17 cellular contexts compared by ENCODE assay signal in the genomic region with DNA sequence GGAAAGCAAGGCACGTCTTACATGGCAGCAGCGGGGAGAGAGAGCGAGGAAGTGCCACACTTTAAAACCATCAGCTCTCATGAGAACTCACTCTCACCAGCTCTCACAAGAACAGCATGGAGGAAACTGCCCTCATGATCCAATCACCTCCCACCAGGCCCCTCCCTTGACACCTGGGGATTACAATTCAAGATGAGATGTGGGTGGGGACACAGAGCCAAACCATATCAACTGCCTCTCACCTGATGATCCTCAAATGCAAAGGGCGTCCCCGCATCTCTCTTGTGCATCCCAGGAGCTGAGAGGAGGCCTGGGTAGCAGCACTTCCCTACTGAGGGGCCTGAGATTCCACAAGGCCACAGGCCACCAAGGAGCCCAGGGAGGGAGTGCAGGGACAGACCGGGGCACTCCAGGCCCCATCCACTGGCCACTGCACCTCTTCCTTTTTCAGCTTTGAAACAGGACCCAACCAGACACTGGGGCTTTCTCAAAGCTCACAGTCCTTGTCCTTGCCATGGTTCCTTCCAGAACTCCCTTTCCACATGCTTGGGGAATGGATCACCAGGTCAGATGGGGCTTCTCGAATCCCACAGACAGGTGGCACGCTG. TPM values are rescaled to one million over a fixed set of nuclear protein-coding genes. Genes with fewer than 3 reads are reported as not detected.
DNase-seq lines count a peak whose midpoint lies in the region; ATAC-seq and TF ChIP-seq lines count a peak whose summit lies in the region.
"Had no signal": no experiment of that assay in that cellular context is flagged by ENCODE, and none has a peak within 500 bp of the region (broad histone marks: within the 10 kb centered on the region; RNA-seq: fewer than 3 reads in every experiment).

No MANE protein-coding gene starts in this region.

- H3K27me3 ChIP-seq in breast epithelium (no peaks in the 10 kb centered on the region), neuronal stem cell (ENCODE audit: control insufficient read depth in 3 of 3, insufficient read depth in 3 of 3, low read depth in 1 of 3, low read length in 3 of 3) (no peaks in the 10 kb centered on the region)
- H3K27me3 ChIP-seq: body of pancreas, neutrophil, tibial nerve had no signal

- H3K4me3 Mint-ChIP-seq in MCF 10A (ENCODE audit: unreplicated experiment) = no peak overlapping the region
- H3K4me3 Mint-ChIP-seq: activated CD4-positive, alpha-beta T cell treated with anti-CD3 and anti-CD28 coated beads, Interleukin-2, amount 10 ng/mL, durations not matched to agents 24 days and 14 days; activated naive CD4-positive, alpha-beta T cell treated with anti-CD3 and anti-CD28 coated beads, Interleukin-2, amount 50 U/mL, for 24 hours; CD4-positive, alpha-beta T cell; IgD-negative memory B cell; memory B cell had no signal

- H3K27me3 Mint-ChIP-seq in MCF 10A (ENCODE audit: insufficient read depth, unreplicated experiment) = no peaks in the 10 kb centered on the region
- H3K27me3 Mint-ChIP-seq: activated naive CD4-positive, alpha-beta T cell treated with anti-CD3 and anti-CD28 coated beads, Interleukin-2, amount 50 U/mL, for 24 hours; CD4-positive, alpha-beta T cell had no signal

- CTCF ChIA-PET in MCF 10A (lab: Yijun Ruan, JAX) = interaction anchor here (0.6 to 21.8 kb wide), 43 partner anchors 9 to 966 kb away, joined by 3 to 662 read pairs (median 7); a partner anchor contains a TSS

- peak overlapping the region; percentile 14 for H2AK5ac ChIP-seq in neuronal stem cell (ENCODE audit: low read depth, low read length)

- H2BK5ac ChIP-seq in neuronal stem cell (ENCODE audit: low read length) = peak overlapping the region; percentile 58

- intact Hi-C loops in breast epithelium (cut with DNase I; ENCODE audit: low total_unique reads) (no loop called here), MCF 10A (cut with micrococcal nuclease) (loop anchor here (1.0 kb wide), 1 partner anchor 51 kb away; no protein-coding TSS in a partner anchor), Right ventricle myocardium superior (cut with DNase I) (no loop called here)

- no TSS peak for BruUV-seq in MCF 10A (replicated peaks; lab: Mats Ljungman, UMichigan)

- POLR2A ChIA-PET in MCF 10A (lab: Yijun Ruan, JAX) = interaction anchor here (0.6 to 2.8 kb wide), 7 partner anchors 39 to 380 kb away, joined by 3 to 11 read pairs (median 3); no protein-coding TSS in a partner anchor

- DNase-seq in breast epithelium (ENCODE audit: low spot score in 2 of 2) = no peak
- no peak for DNase-seq in MCF 10A (ENCODE audit: unreplicated experiment)
- no peak for DNase-seq in Right ventricle myocardium superior
- no peak for DNase-seq in neuronal stem cell (ENCODE audit: low spot score)
- DNase-seq in activated T-cell treated with anti-CD3 and anti-CD28 coated beads for 4 hours = no peak
- no peak for DNase-seq in ecto neural progenitor cell (ENCODE audit: low spot score)
- no peak for DNase-seq in NCI-H2081 treated with DMSO at 0.1 percent for 48 hours (lab: John Stamatoyannopoulos, UW)

- H3K9me3 ChIP-seq in breast epithelium = no peaks in the 10 kb centered on the region
- no peaks in the 10 kb centered on the region for H3K9me3 ChIP-seq in neuronal stem cell (replicated peaks in 1 of 2; ENCODE audit: control insufficient read depth in 2 of 2, insufficient read depth in 1 of 2, low read depth in 1 of 2, low read length in 2 of 2)
- H3K9me3 ChIP-seq: body of pancreas, neutrophil, tibial nerve had no signal

- H3K23ac ChIP-seq in neuronal stem cell (ENCODE audit: low read depth, low read length, poor library complexity) = no peak overlapping the region

- H3K4me1 ChIP-seq in breast epithelium (no peaks in the 10 kb centered on the region), neuronal stem cell (ENCODE audit: control insufficient read depth in 2 of 2, insufficient read depth in 1 of 2, low read depth in 1 of 2, low read length in 2 of 2) (peaks cover 0 to 4% of the 10 kb centered on the region in 2 donors)

- H2AFZ ChIP-seq in neuronal stem cell (ENCODE audit: low read length) = no peak overlapping the region

- peak; percentile 15 for ATAC-seq in Right ventricle myocardium superior (ENCODE audit: poor library complexity)
- ATAC-seq in GM19452 (IDR thresholded peaks at IDR 0.05; ENCODE audit: unreplicated experiment) = no peak

- H3K9ac ChIP-seq in neuronal stem cell (ENCODE audit: low read depth, low read length, poor library complexity) = no peak overlapping the region

- no peaks in the 10 kb centered on the region for H3K9me3 Mint-ChIP-seq in MCF 10A (ENCODE audit: unreplicated experiment)
- H3K9me3 Mint-ChIP-seq: activated CD4-positive, alpha-beta T cell treated with anti-CD3 and anti-CD28 coated beads, Interleukin-2, amount 10 ng/mL, durations not matched to agents 24 days and 14 days; activated naive CD4-positive, alpha-beta T cell treated with anti-CD3 and anti-CD28 coated beads, Interleukin-2, amount 50 U/mL, for 24 hours; CD4-positive, alpha-beta T cell; IgD-negative memory B cell; memory B cell had no signal

- H3K4me2 ChIP-seq in neuronal stem cell (ENCODE audit: insufficient read depth, low read length, poor library complexity, severe bottlenecking) = no peak overlapping the region

- TF ChIP-seq POLR2A in breast epithelium (IDR thresholded peaks at IDR 0.05) = no peak

- no CpG with 5 or more reads among the region's 8 CpGs for WGBS in neuronal stem cell (ENCODE audit: extremely low coverage in 2 of 2, insufficient read length in 2 of 2, insufficient replicate concordance in 1 of 2), 2 donors

- H4K91ac ChIP-seq in neuronal stem cell (ENCODE audit: low read depth, low read length, poor library complexity) = no peak overlapping the region

- TF ChIP-seq CTCF in breast epithelium (IDR thresholded peaks at IDR 0.05) (no peak), MCF 10A (IDR thresholded peaks at IDR 0.05; ENCODE audit: unreplicated experiment) (no peak)

- no peak overlapping the region for H3K14ac ChIP-seq in neuronal stem cell (ENCODE audit: low read length)

- H3K36me3 ChIP-seq in breast epithelium (no peaks in the 10 kb centered on the region), neuronal stem cell (replicated peaks in 1 of 2; ENCODE audit: control insufficient read depth in 2 of 2, insufficient read depth in 2 of 2, low read length in 2 of 2) (no peaks in the 10 kb centered on the region)
- H3K36me3 ChIP-seq: neutrophil had no signal

- no peak overlapping the region for H2BK120ac ChIP-seq in neuronal stem cell (ENCODE audit: low read depth, low read length)

- no peaks in the 10 kb centered on the region for H3K79me1 ChIP-seq in neuronal stem cell (ENCODE audit: low read depth, low read length)

- no peaks in the 10 kb centered on the region for H3K36me3 Mint-ChIP-seq in MCF 10A (ENCODE audit: insufficient read depth, unreplicated experiment)
- H3K36me3 Mint-ChIP-seq: activated naive CD4-positive, alpha-beta T cell treated with anti-CD3 and anti-CD28 coated beads, Interleukin-2, amount 50 U/mL, for 24 hours; IgD-negative memory B cell; memory B cell had no signal

- H4K8ac ChIP-seq in neuronal stem cell (ENCODE audit: low read depth, low read length) = no peak overlapping the region

- no peak overlapping the region for H3K4ac ChIP-seq in neuronal stem cell (ENCODE audit: low read length)

- peaks cover 8% of the 10 kb centered on the region for H3K4me1 Mint-ChIP-seq in MCF 10A (ENCODE audit: insufficient read depth, unreplicated experiment)
- H3K4me1 Mint-ChIP-seq: activated naive CD4-positive, alpha-beta T cell treated with anti-CD3 and anti-CD28 coated beads, Interleukin-2, amount 50 U/mL, for 24 hours; IgD-negative memory B cell had no signal

- no peak overlapping the region for H3K18ac ChIP-seq in neuronal stem cell (ENCODE audit: low read length)

- H3K27ac ChIP-seq in breast epithelium (peak overlapping the region; percentile 33 to 50), neuronal stem cell (replicated peaks; ENCODE audit: low read length) (no peak overlapping the region)
- H3K27ac ChIP-seq: body of pancreas, neutrophil had no signal

- H2BK12ac ChIP-seq in neuronal stem cell (ENCODE audit: low read length) = no peak overlapping the region

- no peak overlapping the region for H2BK15ac ChIP-seq in neuronal stem cell (ENCODE audit: low read length)

- no peak overlapping the region for H3K4me3 ChIP-seq in breast epithelium
- H3K4me3 ChIP-seq in neuronal stem cell (ENCODE audit: low read length in 2 of 2) = no peak overlapping the region
- H3K4me3 ChIP-seq: body of pancreas, tibial nerve had no signal

- no peak overlapping the region for H3K27ac Mint-ChIP-seq in MCF 10A (ENCODE audit: low read depth, unreplicated experiment)
- H3K27ac Mint-ChIP-seq: activated CD4-positive, alpha-beta T cell treated with anti-CD3 and anti-CD28 coated beads, Interleukin-2, amount 10 ng/mL, durations not matched to agents 24 days and 14 days; activated naive CD4-positive, alpha-beta T cell treated with anti-CD3 and anti-CD28 coated beads, Interleukin-2, amount 50 U/mL, for 24 hours; CD4-positive, alpha-beta T cell; IgD-negative memory B cell; memory B cell had no signal

RNA-seq across cellular contexts. Expression of a gene that starts 54.5 kb away (rescaled TPM):
- total RNA-seq in breast epithelium = 1 to 10 TPM in 2 of 3 donors, under 1 TPM in 1; 0.64 to 5.6 (median 5.4) TPM
- not detected in 2 replicates for total RNA-seq in MCF 10A (2022)
- total RNA-seq in Right ventricle myocardium superior = not detected
- not detected for polyA plus RNA-seq in neuronal stem cell (2013, experiment 1 of 2)
- not detected for polyA plus RNA-seq in neuronal stem cell (2013, experiment 2 of 2)
- total RNA-seq: A172; activated CD4-positive, alpha-beta T cell treated with anti-CD3 and anti-CD28 coated beads, Interleukin-2, amount 10 ng/mL, durations not matched to agents 24 days and 14 days; body of pancreas; CD4-positive, alpha-beta T cell had no signal
- polyA plus RNA-seq: IgD-negative memory B cell had no signal
